ENCODE assay signal across 2 cellular contexts in the genomic region with DNA sequence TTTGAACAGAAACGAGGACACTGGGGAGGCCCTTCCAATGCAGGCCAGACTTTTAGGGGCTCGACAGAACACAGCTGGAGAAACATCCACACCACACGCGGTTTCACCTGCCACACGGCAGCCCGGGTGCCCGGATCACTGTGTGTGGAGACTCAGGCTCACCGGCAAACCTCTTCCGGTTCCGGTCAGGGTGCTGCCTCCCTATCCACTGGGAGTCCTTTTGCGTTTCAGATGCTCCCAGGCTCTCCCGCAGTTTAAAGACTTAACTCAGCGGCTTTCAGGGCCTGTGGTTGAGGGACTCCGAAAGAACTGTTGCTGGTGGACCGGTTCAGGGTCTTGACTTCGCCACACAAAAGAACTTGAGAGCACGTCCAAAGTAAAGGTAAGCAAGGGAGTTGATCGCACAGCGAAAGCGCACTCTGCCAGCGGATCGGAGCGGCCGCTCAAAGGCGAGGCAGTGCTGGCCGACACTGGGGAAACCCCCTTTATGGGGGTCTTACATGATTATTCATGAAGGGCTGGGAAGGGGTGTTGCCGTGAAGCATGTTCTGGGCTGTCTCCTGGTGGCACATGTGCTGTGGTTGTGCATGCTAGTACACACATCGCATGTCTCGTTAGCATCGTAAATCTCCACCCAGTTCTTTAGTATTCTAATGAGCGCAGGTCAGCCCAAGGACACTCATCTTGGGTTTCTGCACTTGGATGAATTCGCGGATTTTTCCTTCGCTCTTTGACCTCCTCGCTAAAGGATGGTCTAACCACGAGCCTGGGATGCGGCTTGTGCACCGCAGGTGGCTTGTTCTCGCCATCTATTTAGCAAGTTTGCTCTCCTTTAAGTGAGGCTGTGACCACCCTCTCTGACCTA.
TF ChIP-seq lines count a peak whose summit lies in the region.

No MANE protein-coding gene starts in this region.

TF ChIP-seq in HepG2, 621 proteins besides CTCF, POLR2A, EP300 and RAD21 (continued from another document):
- TF ChIP-seq FOXC1 (CRISPR knock-in tag; IDR thresholded peaks at IDR 0.05; ENCODE audit: borderline replicate concordance) = no peak

TF ChIP-seq in GM23338, 12 proteins besides CTCF, POLR2A, EP300 and RAD21 (continued from another document):
- TF ChIP-seq, protein P1, sequence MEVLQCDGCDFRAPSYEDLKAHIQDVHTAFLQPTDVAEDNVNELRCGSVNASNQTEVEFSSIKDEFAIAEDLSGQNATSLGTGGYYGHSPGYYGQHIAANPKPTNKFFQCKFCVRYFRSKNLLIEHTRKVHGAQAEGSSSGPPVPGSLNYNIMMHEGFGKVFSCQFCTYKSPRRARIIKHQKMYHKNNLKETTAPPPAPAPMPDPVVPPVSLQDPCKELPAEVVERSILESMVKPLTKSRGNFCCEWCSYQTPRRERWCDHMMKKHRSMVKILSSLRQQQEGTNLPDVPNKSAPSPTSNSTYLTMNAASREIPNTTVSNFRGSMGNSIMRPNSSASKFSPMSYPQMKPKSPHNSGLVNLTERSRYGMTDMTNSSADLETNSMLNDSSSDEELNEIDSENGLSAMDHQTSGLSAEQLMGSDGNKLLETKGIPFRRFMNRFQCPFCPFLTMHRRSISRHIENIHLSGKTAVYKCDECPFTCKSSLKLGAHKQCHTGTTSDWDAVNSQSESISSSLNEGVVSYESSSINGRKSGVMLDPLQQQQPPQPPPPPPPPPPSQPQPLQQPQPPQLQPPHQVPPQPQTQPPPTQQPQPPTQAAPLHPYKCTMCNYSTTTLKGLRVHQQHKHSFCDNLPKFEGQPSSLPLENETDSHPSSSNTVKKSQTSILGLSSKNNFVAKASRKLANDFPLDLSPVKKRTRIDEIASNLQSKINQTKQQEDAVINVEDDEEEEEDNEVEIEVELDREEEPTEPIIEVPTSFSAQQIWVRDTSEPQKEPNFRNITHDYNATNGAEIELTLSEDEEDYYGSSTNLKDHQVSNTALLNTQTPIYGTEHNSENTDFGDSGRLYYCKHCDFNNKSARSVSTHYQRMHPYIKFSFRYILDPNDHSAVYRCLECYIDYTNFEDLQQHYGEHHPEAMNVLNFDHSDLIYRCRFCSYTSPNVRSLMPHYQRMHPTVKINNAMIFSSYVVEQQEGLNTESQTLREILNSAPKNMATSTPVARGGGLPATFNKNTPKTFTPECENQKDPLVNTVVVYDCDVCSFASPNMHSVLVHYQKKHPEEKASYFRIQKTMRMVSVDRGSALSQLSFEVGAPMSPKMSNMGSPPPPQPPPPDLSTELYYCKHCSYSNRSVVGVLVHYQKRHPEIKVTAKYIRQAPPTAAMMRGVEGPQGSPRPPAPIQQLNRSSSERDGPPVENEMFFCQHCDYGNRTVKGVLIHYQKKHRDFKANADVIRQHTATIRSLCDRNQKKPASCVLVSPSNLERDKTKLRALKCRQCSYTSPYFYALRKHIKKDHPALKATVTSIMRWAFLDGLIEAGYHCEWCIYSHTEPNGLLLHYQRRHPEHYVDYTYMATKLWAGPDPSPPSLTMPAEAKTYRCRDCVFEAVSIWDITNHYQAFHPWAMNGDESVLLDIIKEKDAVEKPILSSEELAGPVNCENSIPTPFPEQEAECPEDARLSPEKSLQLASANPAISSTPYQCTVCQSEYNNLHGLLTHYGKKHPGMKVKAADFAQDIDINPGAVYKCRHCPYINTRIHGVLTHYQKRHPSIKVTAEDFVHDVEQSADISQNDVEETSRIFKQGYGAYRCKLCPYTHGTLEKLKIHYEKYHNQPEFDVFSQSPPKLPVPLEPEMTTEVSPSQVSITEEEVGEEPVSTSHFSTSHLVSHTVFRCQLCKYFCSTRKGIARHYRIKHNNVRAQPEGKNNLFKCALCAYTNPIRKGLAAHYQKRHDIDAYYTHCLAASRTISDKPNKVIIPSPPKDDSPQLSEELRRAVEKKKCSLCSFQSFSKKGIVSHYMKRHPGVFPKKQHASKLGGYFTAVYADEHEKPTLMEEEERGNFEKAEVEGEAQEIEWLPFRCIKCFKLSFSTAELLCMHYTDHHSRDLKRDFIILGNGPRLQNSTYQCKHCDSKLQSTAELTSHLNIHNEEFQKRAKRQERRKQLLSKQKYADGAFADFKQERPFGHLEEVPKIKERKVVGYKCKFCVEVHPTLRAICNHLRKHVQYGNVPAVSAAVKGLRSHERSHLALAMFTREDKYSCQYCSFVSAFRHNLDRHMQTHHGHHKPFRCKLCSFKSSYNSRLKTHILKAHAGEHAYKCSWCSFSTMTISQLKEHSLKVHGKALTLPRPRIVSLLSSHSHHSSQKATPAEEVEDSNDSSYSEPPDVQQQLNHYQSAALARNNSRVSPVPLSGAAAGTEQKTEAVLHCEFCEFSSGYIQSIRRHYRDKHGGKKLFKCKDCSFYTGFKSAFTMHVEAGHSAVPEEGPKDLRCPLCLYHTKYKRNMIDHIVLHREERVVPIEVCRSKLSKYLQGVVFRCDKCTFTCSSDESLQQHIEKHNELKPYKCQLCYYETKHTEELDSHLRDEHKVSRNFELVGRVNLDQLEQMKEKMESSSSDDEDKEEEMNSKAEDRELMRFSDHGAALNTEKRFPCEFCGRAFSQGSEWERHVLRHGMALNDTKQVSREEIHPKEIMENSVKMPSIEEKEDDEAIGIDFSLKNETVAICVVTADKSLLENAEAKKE (CRISPR knock-in tag; IDR thresholded peaks at IDR 0.05) = no peak
- TF ChIP-seq STAT1 (IDR thresholded peaks at IDR 0.05; ENCODE audit: unreplicated experiment) (no peak), ZNF114 (CRISPR knock-in tag; IDR thresholded peaks at IDR 0.05) (no peak), EZH2 (IDR thresholded peaks at IDR 0.05; ENCODE audit: low read depth, unreplicated experiment) (no peak), CREB1 (CRISPR knock-in tag; IDR thresholded peaks at IDR 0.05; ENCODE audit: low read depth) (no peak), NANOG (IDR thresholded peaks at IDR 0.05; ENCODE audit: borderline replicate concordance) (no peak), POLR2AphosphoS5 (IDR thresholded peaks at IDR 0.05; ENCODE audit: low read depth) (no peak), EZH2phosphoT487 (IDR thresholded peaks at IDR 0.05; ENCODE audit: unreplicated experiment) (no peak), ZNF331 (CRISPR knock-in tag; IDR thresholded peaks at IDR 0.05; ENCODE audit: low read depth) (no peak)
- TF ChIP-seq, protein P2, sequence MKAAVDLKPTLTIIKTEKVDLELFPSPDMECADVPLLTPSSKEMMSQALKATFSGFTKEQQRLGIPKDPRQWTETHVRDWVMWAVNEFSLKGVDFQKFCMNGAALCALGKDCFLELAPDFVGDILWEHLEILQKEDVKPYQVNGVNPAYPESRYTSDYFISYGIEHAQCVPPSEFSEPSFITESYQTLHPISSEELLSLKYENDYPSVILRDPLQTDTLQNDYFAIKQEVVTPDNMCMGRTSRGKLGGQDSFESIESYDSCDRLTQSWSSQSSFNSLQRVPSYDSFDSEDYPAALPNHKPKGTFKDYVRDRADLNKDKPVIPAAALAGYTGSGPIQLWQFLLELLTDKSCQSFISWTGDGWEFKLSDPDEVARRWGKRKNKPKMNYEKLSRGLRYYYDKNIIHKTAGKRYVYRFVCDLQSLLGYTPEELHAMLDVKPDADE (IDR thresholded peaks at IDR 0.05) = no peak
- TF ChIP-seq, protein P3, sequence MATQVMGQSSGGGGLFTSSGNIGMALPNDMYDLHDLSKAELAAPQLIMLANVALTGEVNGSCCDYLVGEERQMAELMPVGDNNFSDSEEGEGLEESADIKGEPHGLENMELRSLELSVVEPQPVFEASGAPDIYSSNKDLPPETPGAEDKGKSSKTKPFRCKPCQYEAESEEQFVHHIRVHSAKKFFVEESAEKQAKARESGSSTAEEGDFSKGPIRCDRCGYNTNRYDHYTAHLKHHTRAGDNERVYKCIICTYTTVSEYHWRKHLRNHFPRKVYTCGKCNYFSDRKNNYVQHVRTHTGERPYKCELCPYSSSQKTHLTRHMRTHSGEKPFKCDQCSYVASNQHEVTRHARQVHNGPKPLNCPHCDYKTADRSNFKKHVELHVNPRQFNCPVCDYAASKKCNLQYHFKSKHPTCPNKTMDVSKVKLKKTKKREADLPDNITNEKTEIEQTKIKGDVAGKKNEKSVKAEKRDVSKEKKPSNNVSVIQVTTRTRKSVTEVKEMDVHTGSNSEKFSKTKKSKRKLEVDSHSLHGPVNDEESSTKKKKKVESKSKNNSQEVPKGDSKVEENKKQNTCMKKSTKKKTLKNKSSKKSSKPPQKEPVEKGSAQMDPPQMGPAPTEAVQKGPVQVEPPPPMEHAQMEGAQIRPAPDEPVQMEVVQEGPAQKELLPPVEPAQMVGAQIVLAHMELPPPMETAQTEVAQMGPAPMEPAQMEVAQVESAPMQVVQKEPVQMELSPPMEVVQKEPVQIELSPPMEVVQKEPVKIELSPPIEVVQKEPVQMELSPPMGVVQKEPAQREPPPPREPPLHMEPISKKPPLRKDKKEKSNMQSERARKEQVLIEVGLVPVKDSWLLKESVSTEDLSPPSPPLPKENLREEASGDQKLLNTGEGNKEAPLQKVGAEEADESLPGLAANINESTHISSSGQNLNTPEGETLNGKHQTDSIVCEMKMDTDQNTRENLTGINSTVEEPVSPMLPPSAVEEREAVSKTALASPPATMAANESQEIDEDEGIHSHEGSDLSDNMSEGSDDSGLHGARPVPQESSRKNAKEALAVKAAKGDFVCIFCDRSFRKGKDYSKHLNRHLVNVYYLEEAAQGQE (IDR thresholded peaks at IDR 0.05; ENCODE audit: unreplicated experiment) = no peak
